In genomic region chr13:75872970-75873369, GRCh38 we compare ENCODE assay signal across 1 cellular context.
TF ChIP-seq lines count a peak whose summit lies in the region.

No MANE protein-coding gene starts in this region.

TF ChIP-seq in IMR-90, 13 proteins besides CTCF, POLR2A, EP300 and RAD21 (continued from another document):
- TF ChIP-seq RCOR1 (IDR thresholded peaks at IDR 0.05; ENCODE audit: insufficient replicate concordance, low read length), result no peak
- TF ChIP-seq MAZ (IDR thresholded peaks at IDR 0.05; ENCODE audit: borderline replicate concordance, low read depth, low read length), result no peak
